Comparison of ENCODE assay signal across 15 cellular contexts in the genomic region with DNA sequence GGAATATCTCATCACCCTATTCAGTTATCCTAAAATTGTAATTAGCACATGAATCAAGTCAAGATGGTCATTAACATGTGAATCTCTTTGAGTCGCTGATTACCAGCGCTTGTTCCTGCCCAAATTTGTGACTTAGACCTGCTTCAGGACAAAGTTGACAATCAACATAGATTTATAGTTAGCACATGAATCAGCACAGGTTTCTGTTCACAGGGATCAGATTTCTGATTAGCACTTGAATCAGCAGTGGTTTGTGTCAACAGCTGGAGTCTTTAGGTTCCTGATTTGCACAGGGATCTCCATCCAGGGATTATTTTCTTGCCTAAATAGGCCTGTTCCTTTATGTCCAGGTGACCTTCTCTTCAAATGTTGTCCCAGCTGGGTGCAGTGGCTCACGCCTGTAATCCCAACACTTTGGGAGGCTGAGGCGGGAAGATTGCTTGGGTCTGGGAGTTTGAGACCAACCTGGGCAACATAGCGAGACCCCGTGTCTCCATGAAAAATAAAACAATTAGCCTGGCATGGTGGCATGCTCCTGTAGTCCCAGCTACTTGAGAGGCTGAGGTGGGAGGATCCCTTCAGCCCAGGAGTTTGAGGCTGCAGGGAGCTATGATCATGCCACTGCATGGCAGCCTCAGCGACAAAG. TPM values are rescaled to one million over a fixed set of nuclear protein-coding genes. Genes with fewer than 3 reads are reported as not detected.
DNase-seq lines count a peak whose midpoint lies in the region; ATAC-seq, FAIRE-seq and TF ChIP-seq lines count a peak whose summit lies in the region.
"Had no signal": no experiment of that assay in that cellular context is flagged by ENCODE, and none has a peak within 500 bp of the region (broad histone marks: within the 10 kb centered on the region; RNA-seq: fewer than 3 reads in every experiment).

No MANE protein-coding gene starts in this region.

- H3K36me3 Mint-ChIP-seq in CD4-positive, alpha-beta T cell (ENCODE audit: low read depth) = no peaks in the 10 kb centered on the region

- intact Hi-C loops in CD4-positive, alpha-beta T cell (cut with DNase I, micrococcal nuclease) = loop anchor here in 1 of 2 experiments (10.0 kb wide), 1 partner anchor 158 kb away; a partner anchor contains a TSS
- intact Hi-C loops in OCI-LY7 (cut with micrococcal nuclease; ENCODE audit: unreplicated experiment) = no loop called here
- intact Hi-C loops in kidney (cut with DNase I) = loop anchor here (5.0 kb wide), 1 partner anchor 50 kb away; no protein-coding TSS in a partner anchor
- intact Hi-C loops in aorta (cut with DNase I) = loop anchor here (5.0 to 10.0 kb wide), 2 partner anchors 58 to 185 kb away; a partner anchor contains a TSS

- no TSS peak for BruUV-seq in OCI-LY7 (replicated peaks; lab: Mats Ljungman, UMichigan)

- H3K27me3 ChIP-seq in CD4-positive, alpha-beta T cell (ENCODE audit: control insufficient read depth, insufficient read depth, low read length) = no peaks in the 10 kb centered on the region
- H3K27me3 ChIP-seq in H7 (ENCODE audit: control insufficient read depth, insufficient read depth, low read length) (no peaks in the 10 kb centered on the region), aorta (ENCODE audit: control insufficient read depth in 1 of 2, insufficient read depth in 2 of 2, low read length in 1 of 2) (no peaks in the 10 kb centered on the region)
- H3K27me3 ChIP-seq: adrenal gland, BE2C, pancreas had no signal

- POLR2A ChIA-PET in CD4-positive, alpha-beta T cell (lab: Charles Lee) = interaction anchor here (1.6 to 3.3 kb wide), 4 partner anchors 29 to 188 kb away, joined by 3 to 33 read pairs (median 22); a partner anchor contains a TSS
- POLR2A ChIA-PET in OCI-LY7 (lab: Charles Lee) = no interaction called here

- H3K9me3 ChIP-seq in CD4-positive, alpha-beta T cell (ENCODE audit: control insufficient read depth, low read length) = no peaks in the 10 kb centered on the region
- H3K9me3 ChIP-seq in OCI-LY7 (ENCODE audit: low read length) (no peaks in the 10 kb centered on the region), kidney (ENCODE audit: control insufficient read depth in 1 of 2, low read length in 2 of 2) (no peaks in the 10 kb centered on the region), aorta (ENCODE audit: control insufficient read depth, low read length) (no peaks in the 10 kb centered on the region)
- H3K9me3 ChIP-seq: adrenal gland, BE2C, pancreas had no signal

- H3K27ac Mint-ChIP-seq in CD4-positive, alpha-beta T cell = peak overlapping the region; percentile 90
- H3K27ac Mint-ChIP-seq: HFFc6 had no signal

- ATAC-seq in CD4-positive, alpha-beta T cell (ENCODE audit: poor library complexity) = no peak
- ATAC-seq in aorta (ENCODE audit: low FRiP score) (no peak), GM18907 (IDR thresholded peaks at IDR 0.05; ENCODE audit: unreplicated experiment) (no peak), GM21619 (IDR thresholded peaks at IDR 0.05; ENCODE audit: unreplicated experiment) (no peak)

- CTCF ChIA-PET in CD4-positive, alpha-beta T cell (lab: Charles Lee) = interaction anchor here (0.6 to 2.9 kb wide), 7 partner anchors 26 to 59 kb away, joined by 3 to 44 read pairs (median 4); no protein-coding TSS in a partner anchor
- CTCF ChIA-PET in OCI-LY7 (lab: Charles Lee; ENCODE audit: unreplicated experiment) = no interaction called here

- H3K4me2 ChIP-seq in OCI-LY7 (ENCODE audit: low read length) = peak overlapping the region; percentile 59

- no peaks in the 10 kb centered on the region for H3K36me3 ChIP-seq in H7 (replicated peaks; ENCODE audit: control insufficient read depth, insufficient read depth, low read length)
- no peaks in the 10 kb centered on the region for H3K36me3 ChIP-seq in OCI-LY7 (ENCODE audit: insufficient read depth, low read length)
- H3K36me3 ChIP-seq in kidney (ENCODE audit: control insufficient read depth in 1 of 2, insufficient read depth in 2 of 2, low read length in 2 of 2) = no peaks in the 10 kb centered on the region
- no peaks in the 10 kb centered on the region for H3K36me3 ChIP-seq in aorta (ENCODE audit: control insufficient read depth in 1 of 2, insufficient read depth in 2 of 2, low read length in 1 of 2)
- H3K36me3 ChIP-seq: adrenal gland, BE2C, pancreas had no signal

- H3K4me1 ChIP-seq in OCI-LY7 (ENCODE audit: insufficient read depth, low read length, poor library complexity, severe bottlenecking) = peaks cover 12% of the 10 kb centered on the region
- peaks cover 11 to 17% of the 10 kb centered on the region in 2 donors for H3K4me1 ChIP-seq in kidney (ENCODE audit: control insufficient read depth in 1 of 2, insufficient read depth in 1 of 2, low read depth in 1 of 2, low read length in 2 of 2)
- no peaks in the 10 kb centered on the region for H3K4me1 ChIP-seq in aorta (ENCODE audit: control insufficient read depth in 1 of 2, insufficient read depth in 2 of 2, low read length in 2 of 2)

- H3K27ac ChIP-seq in CD4-positive, alpha-beta T cell (ENCODE audit: low read depth, low read length) = no peak overlapping the region
- H3K27ac ChIP-seq in OCI-LY7 (ENCODE audit: low read depth, low read length, poor library complexity, severe bottlenecking) (no peak overlapping the region), kidney (ENCODE audit: low read depth in 2 of 2, low read length in 2 of 2) (no peak overlapping the region), aorta (ENCODE audit: low read depth in 1 of 2, low read length in 2 of 2) (no peak overlapping the region)
- H3K27ac ChIP-seq: adrenal gland, pancreas had no signal

- H3K27me3 Mint-ChIP-seq in CD4-positive, alpha-beta T cell = no peaks in the 10 kb centered on the region

- no peaks in the 10 kb centered on the region for H3K9me3 Mint-ChIP-seq in CD4-positive, alpha-beta T cell
- H3K9me3 Mint-ChIP-seq: HFFc6 had no signal

- H3K4me1 Mint-ChIP-seq in CD4-positive, alpha-beta T cell (ENCODE audit: low read depth) = peaks cover 38% of the 10 kb centered on the region

- no peak for FAIRE-seq in kidney (lab: Jason Lieb, UNC)
- FAIRE-seq: pancreas had no signal

- no peak overlapping the region for H3K9ac ChIP-seq in kidney (ENCODE audit: low read length in 2 of 2)

- H3K4me3 Mint-ChIP-seq in CD4-positive, alpha-beta T cell = no peak overlapping the region
- H3K4me3 Mint-ChIP-seq: HFFc6 had no signal

- no peak for TF ChIP-seq CTCF in CD4-positive, alpha-beta T cell (IDR thresholded peaks at IDR 0.05)
- TF ChIP-seq CTCF in OCI-LY7 (conservative IDR thresholded peaks at IDR 0.05; ENCODE audit: low read length) = no peak
- TF ChIP-seq CTCF in kidney (IDR thresholded peaks at IDR 0.05; ENCODE audit: borderline replicate concordance, extremely low read depth, insufficient read depth) = no peak

- DNase-seq in CD4-positive, alpha-beta T cell = no peak
- peak; percentile 47 for DNase-seq in H7
- DNase-seq in OCI-LY7 (ENCODE audit: low spot score) = no peak
- DNase-seq in kidney = peak; percentile 29
- no peak for DNase-seq in aorta
- no peak for DNase-seq in hypothalamus (lab: John Stamatoyannopoulos, UW)
- DNase-seq: EL, HFFc6 had no signal

- H3K79me2 ChIP-seq in OCI-LY7 (ENCODE audit: insufficient read depth, low read depth, low read length) = no peaks in the 10 kb centered on the region

- WGBS in aorta, 2 donors = 53 to 59% methylated on average over 7 of the region's 7 CpGs

- no peaks in the 10 kb centered on the region for H4K20me1 ChIP-seq in OCI-LY7 (ENCODE audit: insufficient read depth, low read length)

- H3K9me2 ChIP-seq in OCI-LY7 (ENCODE audit: insufficient read depth, low read length) = no peaks in the 10 kb centered on the region

- H2AFZ ChIP-seq in OCI-LY7 (ENCODE audit: low read length) = peak overlapping the region; percentile 67

- H3K4me3 ChIP-seq in H7 (ENCODE audit: insufficient read depth, low read depth, low read length) = no peak overlapping the region
- no peak overlapping the region for H3K4me3 ChIP-seq in OCI-LY7 (ENCODE audit: low read depth, low read length, poor library complexity, severe bottlenecking)
- no peak overlapping the region for H3K4me3 ChIP-seq in kidney (ENCODE audit: low read length in 2 of 2)
- H3K4me3 ChIP-seq in aorta (ENCODE audit: low read length in 2 of 2) = no peak overlapping the region
- H3K4me3 ChIP-seq: adrenal gland, pancreas had no signal

RNA-seq across cellular contexts. Expression of a gene that starts 3.8 kb away (rescaled TPM):
- total RNA-seq in CD4-positive, alpha-beta T cell = 1 to 10 TPM; 4.2 to 4.5 TPM
- total RNA-seq in H7 (2014; rRNA removed; shearing (Covaris generic)) = 9.9 and 13.4 TPM in 2 replicates
- total RNA-seq in OCI-LY7 (2014; rRNA removed; shearing (Covaris generic)) = 2.8 and 3.1 TPM in 2 replicates
- total RNA-seq in OCI-LY7 (2022) (3.4 and 6.0 TPM in 2 replicates), kidney (9.4 TPM), aorta (10 to 100 TPM; 14.5 to 15.1 TPM)
- polyA plus RNA-seq in kidney (ENCODE audit: insufficient read depth, low read depth, low replicate concordance) (8.2 TPM), aorta (1 to 10 TPM; 2.0 to 6.1 TPM)

RNA-seq across cellular contexts. Expression of a gene that starts 24.3 kb away (rescaled TPM):
- total RNA-seq in CD4-positive, alpha-beta T cell = 1 to 10 TPM; 6.0 to 7.6 TPM
- not detected in 2 replicates for total RNA-seq in H7 (2014; rRNA removed; shearing (Covaris generic))
- total RNA-seq in OCI-LY7 (2014; rRNA removed; shearing (Covaris generic)) = not detected in 2 replicates
- total RNA-seq in OCI-LY7 (2022) = not detected in 2 replicates
- total RNA-seq in kidney = 77.6 TPM
- 64.2 TPM for polyA plus RNA-seq in kidney (ENCODE audit: insufficient read depth, low read depth, low replicate concordance)
- total RNA-seq in aorta = 100 to 1,000 TPM in 1 of 2 donors, 10 to 100 TPM in 1; 98.9 to 117 TPM
- 100 to 1,000 TPM in 1 of 2 donors, 10 to 100 TPM in 1; 48.8 to 327 TPM for polyA plus RNA-seq in aorta
- total RNA-seq: chondrocyte, HFFc6, kidney epithelial cell had no signal

RNA-seq across cellular contexts. Expression of a gene that starts 30.1 kb away (rescaled TPM):
- total RNA-seq in CD4-positive, alpha-beta T cell = 10 to 100 TPM; 72.4 to 78.6 TPM
- 2.4 and 2.8 TPM in 2 replicates for total RNA-seq in H7 (2014; rRNA removed; shearing (Covaris generic))
- 8.1 and 15.0 TPM in 2 replicates for total RNA-seq in OCI-LY7 (2014; rRNA removed; shearing (Covaris generic))
- total RNA-seq in OCI-LY7 (2022) (25.2 and 36.0 TPM in 2 replicates), kidney (16.7 TPM), aorta (10 to 100 TPM; 18.7 TPM)
- polyA plus RNA-seq in kidney (ENCODE audit: insufficient read depth, low read depth, low replicate concordance) (10.6 TPM), aorta (10 to 100 TPM in 1 of 2 donors, 1 to 10 TPM in 1; 7.3 to 20.9 TPM)
- total RNA-seq: kidney epithelial cell had no signal

RNA-seq across cellular contexts. Expression of a gene that starts 32.1 kb away (rescaled TPM):
- total RNA-seq in CD4-positive, alpha-beta T cell = 10 to 100 TPM; 26.5 to 30.1 TPM
- total RNA-seq in H7 (2014; rRNA removed; shearing (Covaris generic)) = 6.8 and 7.5 TPM in 2 replicates
- total RNA-seq in OCI-LY7 (2014; rRNA removed; shearing (Covaris generic)) = 48.6 and 57.4 TPM in 2 replicates
- 40.5 and 42.6 TPM in 2 replicates for total RNA-seq in OCI-LY7 (2022)
- 23.9 TPM for total RNA-seq in kidney
- polyA plus RNA-seq in kidney (ENCODE audit: insufficient read depth, low read depth, low replicate concordance) = 1.9 TPM
- total RNA-seq in aorta = 10 to 100 TPM; 18.9 to 19.4 TPM
- polyA plus RNA-seq in aorta = 10 to 100 TPM in 1 of 2 donors, 1 to 10 TPM in 1; 2.9 to 10.4 TPM

Comparison
In these comparisons a context has a peak if more than half of its experiments do, and no peak if none do; other contexts are left out.
1. DNase-seq: peak in H7 (single experiment) and kidney (single experiment); none in CD4-positive, alpha-beta T cell (0 of 10), OCI-LY7 (single experiment), aorta (0 of 2) and hypothalamus (0 of 51).